Comparison of ENCODE assay signal across 28 cellular contexts in the genomic region with DNA sequence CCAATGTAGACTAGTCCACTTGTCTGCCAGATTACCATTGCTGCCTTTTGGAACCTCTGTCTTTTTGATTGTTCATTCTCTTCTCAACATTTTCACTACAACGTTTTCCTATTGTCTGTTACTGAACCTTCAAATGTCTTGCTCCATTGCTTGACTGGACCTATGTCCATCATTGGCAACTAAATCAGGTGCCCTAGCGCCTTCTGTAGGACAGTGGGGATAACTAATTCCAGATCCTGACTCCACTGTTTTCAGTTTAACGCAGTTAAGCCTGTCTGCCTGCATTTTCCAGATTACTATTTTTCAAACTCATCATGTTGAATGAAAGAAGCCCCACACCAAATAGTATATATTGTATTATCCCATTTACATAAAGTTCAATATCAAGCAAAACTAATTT.
"Had no signal": no experiment of that assay in that cellular context is flagged by ENCODE, and none has a peak within 500 bp of the region (broad histone marks: within the 10 kb centered on the region; RNA-seq: fewer than 3 reads in every experiment).

No MANE protein-coding gene starts in this region.

- H3K36me3 ChIP-seq: colonic mucosa, esophagus muscularis mucosa, gastroesophageal sphincter, heart left ventricle, left lung, ovary, sigmoid colon, stomach, thyroid gland, vagina had no signal

- ATAC-seq: foreskin keratinocyte; gastroesophageal sphincter; heart left ventricle; left cardiac atrium; left lung; naive thymus-derived CD4-positive, alpha-beta T cell; psoas muscle; right cardiac atrium; stimulated activated effector memory CD8-positive, alpha-beta T cell treated with anti-CD3 and anti-CD28 coated beads, Interleukin-12 subunit alpha, Interleukin-12 subunit beta, amount 100 ng/mL, for 72 hours had no signal

- H3K27me3 ChIP-seq: colonic mucosa, esophagus muscularis mucosa, foreskin keratinocyte, gastroesophageal sphincter, heart left ventricle, hepatocyte, left lung, ovary, sigmoid colon, stomach, thyroid gland, vagina had no signal

- H3K4me3 ChIP-seq: colonic mucosa, esophagus muscularis mucosa, gastroesophageal sphincter, heart left ventricle, hepatocyte, left lung, ovary, psoas muscle, sigmoid colon, stomach, thyroid gland, vagina had no signal

- H3K27ac Mint-ChIP-seq: dendritic cell treated with granulocyte-macrophage colony-stimulating factor and Interleukin-4, amounts not matched to agents 40 ng/mL and 50 ng/mL, for 4 days; nephron; stimulated activated effector memory CD8-positive, alpha-beta T cell treated with anti-CD3 and anti-CD28 coated beads, Interleukin-12 subunit alpha, Interleukin-12 subunit beta, amount 100 ng/mL, for 72 hours had no signal

- H3K4me1 ChIP-seq: colonic mucosa, esophagus muscularis mucosa, foreskin keratinocyte, gastroesophageal sphincter, heart left ventricle, left lung, psoas muscle, sigmoid colon, stomach, thyroid gland, vagina had no signal

- H3K27me3 Mint-ChIP-seq: dendritic cell treated with granulocyte-macrophage colony-stimulating factor and Interleukin-4, amounts not matched to agents 40 ng/mL and 50 ng/mL, for 4 days; naive thymus-derived CD4-positive, alpha-beta T cell had no signal

- DNase-seq: colonic mucosa; effector CD8-positive, alpha-beta T cell; foreskin keratinocyte; heart left ventricle; left cardiac atrium; left lung; mesenchymal stem cell; midbrain; naive thymus-derived CD4-positive, alpha-beta T cell; occipital lobe; ovary; posterior cingulate gyrus; psoas muscle; right cardiac atrium; sigmoid colon; stimulated activated CD4-positive, alpha-beta T cell treated with anti-CD3 and anti-CD28 coated beads, Interleukin-2, amount 100 ng/mL, for 24 hours; stimulated activated CD4-positive, alpha-beta T cell treated with anti-CD3 and anti-CD28 coated beads, Interleukin-4, amount 100 ng/mL, for 24 hours; stimulated activated naive CD4-positive, alpha-beta T cell treated with Interleukin-2 at 50 U/mL for 16 hours; stomach; thyroid gland; trophoblast cell had no signal

- H3K36me3 Mint-ChIP-seq: stimulated activated effector memory CD8-positive, alpha-beta T cell treated with anti-CD3 and anti-CD28 coated beads, Interleukin-12 subunit alpha, Interleukin-12 subunit beta, amount 100 ng/mL, for 72 hours had no signal

- H3K27ac ChIP-seq: colonic mucosa, esophagus muscularis mucosa, foreskin keratinocyte, gastroesophageal sphincter, heart left ventricle, hepatocyte, left lung, ovary, psoas muscle, sigmoid colon, stomach, thyroid gland, vagina had no signal

- H3K4me1 Mint-ChIP-seq: naive thymus-derived CD4-positive, alpha-beta T cell; nephron; stimulated activated effector memory CD8-positive, alpha-beta T cell treated with anti-CD3 and anti-CD28 coated beads, Interleukin-12 subunit alpha, Interleukin-12 subunit beta, amount 100 ng/mL, for 72 hours had no signal

- H3K9me3 ChIP-seq: colonic mucosa, thyroid gland had no signal

- H3K4me3 Mint-ChIP-seq: dendritic cell treated with granulocyte-macrophage colony-stimulating factor and Interleukin-4, amounts not matched to agents 40 ng/mL and 50 ng/mL, for 4 days; naive thymus-derived CD4-positive, alpha-beta T cell; nephron; stimulated activated effector memory CD8-positive, alpha-beta T cell treated with anti-CD3 and anti-CD28 coated beads, Interleukin-12 subunit alpha, Interleukin-12 subunit beta, amount 100 ng/mL, for 72 hours had no signal
